In the genomic region with DNA sequence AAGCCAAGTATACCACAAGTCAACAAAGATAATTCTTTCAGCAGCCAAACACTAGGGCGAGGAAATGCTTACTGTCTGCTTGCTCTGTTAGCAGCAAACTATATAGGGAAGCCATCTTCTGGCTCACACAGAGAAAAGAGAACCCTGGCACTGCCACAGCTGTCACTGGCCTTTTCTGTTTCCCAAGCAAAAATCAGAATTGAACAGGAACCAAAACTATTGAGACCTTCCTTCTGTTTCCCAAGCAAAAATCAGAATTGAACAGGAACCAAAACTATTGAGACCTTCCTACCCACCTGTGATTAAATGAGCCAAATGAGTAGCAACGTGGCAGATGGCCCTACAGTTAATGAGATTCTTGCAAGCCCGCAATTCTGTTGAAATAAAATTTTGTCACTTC, we compare ENCODE assay signal across 28 cellular contexts. TPM values are rescaled to one million over a fixed set of nuclear protein-coding genes. Genes with fewer than 3 reads are reported as not detected.
"Had no signal": no experiment of that assay in that cellular context is flagged by ENCODE, and none has a peak within 500 bp of the region (broad histone marks: within the 10 kb centered on the region; RNA-seq: fewer than 3 reads in every experiment).

No MANE protein-coding gene starts in this region.

- H3K9me3 Mint-ChIP-seq: nephron progenitor cell had no signal

- H3K36me3 Mint-ChIP-seq: immature natural killer cell; naive thymus-derived CD8-positive, alpha-beta T cell; stimulated activated effector memory CD8-positive, alpha-beta T cell treated with anti-CD3 and anti-CD28 coated beads, Interleukin-12 subunit alpha, Interleukin-12 subunit beta, amount 100 ng/mL, for 72 hours had no signal

- H3K9me3 ChIP-seq: esophagus muscularis mucosa, gastroesophageal sphincter, heart right ventricle, lower lobe of right lung, psoas muscle, sigmoid colon, stomach, thyroid gland, vagina had no signal

- H3K27me3 ChIP-seq: esophagus muscularis mucosa, foreskin keratinocyte, gastroesophageal sphincter, heart right ventricle, sigmoid colon, stomach, thyroid gland, vagina had no signal

- DNase-seq: effector memory CD4-positive, alpha-beta T cell; foreskin keratinocyte; heart right ventricle; hippocampal formation; immature natural killer cell; left ventricle myocardium superior; lower lobe of right lung; naive thymus-derived CD8-positive, alpha-beta T cell; nephron progenitor cell; nucleus accumbens; psoas muscle; right cardiac atrium; sigmoid colon; stimulated activated CD4-positive, alpha-beta T cell treated with anti-CD3 and anti-CD28 coated beads, Interleukin-2, amount 100 ng/mL, for 24 hours; stimulated activated CD4-positive, alpha-beta T cell treated with anti-CD3 and anti-CD28 coated beads, Interleukin-4, amount 100 ng/mL, for 24 hours; stimulated activated naive CD4-positive, alpha-beta T cell treated with Interleukin-2 at 50 U/mL for 16 hours; stomach; thyroid gland; trophoblast cell had no signal

- ATAC-seq: foreskin keratinocyte; gastroesophageal sphincter; heart right ventricle; left ventricle myocardium superior; lower lobe of right lung; naive thymus-derived CD8-positive, alpha-beta T cell; psoas muscle; right cardiac atrium; stimulated activated effector memory CD8-positive, alpha-beta T cell treated with anti-CD3 and anti-CD28 coated beads, Interleukin-12 subunit alpha, Interleukin-12 subunit beta, amount 100 ng/mL, for 72 hours had no signal

- H3K4me3 ChIP-seq: esophagus muscularis mucosa, gastroesophageal sphincter, heart right ventricle, lower lobe of right lung, psoas muscle, sigmoid colon, stomach, thyroid gland, vagina had no signal

- H3K36me3 ChIP-seq: esophagus muscularis mucosa, gastroesophageal sphincter, heart right ventricle, lower lobe of right lung, sigmoid colon, stomach, thyroid gland, vagina had no signal

- H3K4me3 Mint-ChIP-seq: immature natural killer cell; naive thymus-derived CD8-positive, alpha-beta T cell; nephron progenitor cell; stimulated activated effector memory CD8-positive, alpha-beta T cell treated with anti-CD3 and anti-CD28 coated beads, Interleukin-12 subunit alpha, Interleukin-12 subunit beta, amount 100 ng/mL, for 72 hours had no signal

- H3K4me1 ChIP-seq: esophagus muscularis mucosa, foreskin keratinocyte, gastroesophageal sphincter, heart right ventricle, lower lobe of right lung, psoas muscle, sigmoid colon, vagina had no signal

- H3K27ac Mint-ChIP-seq: immature natural killer cell; naive thymus-derived CD8-positive, alpha-beta T cell; nephron progenitor cell; stimulated activated effector memory CD8-positive, alpha-beta T cell treated with anti-CD3 and anti-CD28 coated beads, Interleukin-12 subunit alpha, Interleukin-12 subunit beta, amount 100 ng/mL, for 72 hours had no signal

- H3K4me1 Mint-ChIP-seq: immature natural killer cell; naive thymus-derived CD8-positive, alpha-beta T cell; nephron progenitor cell; stimulated activated effector memory CD8-positive, alpha-beta T cell treated with anti-CD3 and anti-CD28 coated beads, Interleukin-12 subunit alpha, Interleukin-12 subunit beta, amount 100 ng/mL, for 72 hours had no signal

- H3K27ac ChIP-seq: esophagus muscularis mucosa, foreskin keratinocyte, gastroesophageal sphincter, heart right ventricle, lower lobe of right lung, psoas muscle, sigmoid colon, stomach, thyroid gland, vagina had no signal

RNA-seq across cellular contexts. Expression of a gene that starts 54.4 kb away (rescaled TPM):
- total RNA-seq: endothelial cell of umbilical vein; fibroblast of lung; foreskin keratinocyte; heart right ventricle; left ventricle myocardium superior; lower lobe of right lung; mesenteric fat pad; naive thymus-derived CD8-positive, alpha-beta T cell; psoas muscle; renal cortical epithelial cell; right cardiac atrium; subcutaneous adipose tissue; thyroid gland had no signal
